Comparison of ENCODE assay signal across 13 cellular contexts in genomic region chr1:223175633-223176032, GRCh38. TPM values are rescaled to one million over a fixed set of nuclear protein-coding genes. Genes with fewer than 3 reads are reported as not detected.
DNase-seq lines count a peak whose midpoint lies in the region; ATAC-seq and TF ChIP-seq lines count a peak whose summit lies in the region.
"Had no signal": no experiment of that assay in that cellular context is flagged by ENCODE, and none has a peak within 500 bp of the region (broad histone marks: within the 10 kb centered on the region; RNA-seq: fewer than 3 reads in every experiment).

No MANE protein-coding gene starts in this region.

- H3K4me1 Mint-ChIP-seq in activated CD4-positive, alpha-beta memory T cell treated with anti-CD3 and anti-CD28 coated beads for 36 hours (ENCODE audit: low read depth) = peaks cover 2% of the 10 kb centered on the region
- no peaks in the 10 kb centered on the region for H3K4me1 Mint-ChIP-seq in activated CD4-positive, alpha-beta memory T cell treated with anti-CD3 and anti-CD28 coated beads, Interleukin-2, amount 10 ng/mL, durations not matched to agents 7 days and 5 days

- 48 to 74% methylated on average over 3 of the region's 3 CpGs for WGBS in gastroesophageal sphincter (ENCODE audit: low coverage in 1 of 2), 2 donors
- 66 to 83% (median 76%) methylated on average over 3 of the region's 3 CpGs for WGBS in stomach, 5 donors

- no peaks in the 10 kb centered on the region for H3K27me3 ChIP-seq in gastroesophageal sphincter
- no peaks in the 10 kb centered on the region for H3K27me3 ChIP-seq in stomach
- H3K27me3 ChIP-seq: SJCRH30, tibial artery had no signal

- no peak for TF ChIP-seq CTCF in gastroesophageal sphincter (IDR thresholded peaks at IDR 0.05)
- TF ChIP-seq CTCF in omental fat pad (IDR thresholded peaks at IDR 0.05) = no peak
- no peak for TF ChIP-seq CTCF in stomach (IDR thresholded peaks at IDR 0.05)

- no peaks in the 10 kb centered on the region for H3K36me3 Mint-ChIP-seq in activated CD4-positive, alpha-beta memory T cell treated with anti-CD3 and anti-CD28 coated beads for 36 hours
- no peaks in the 10 kb centered on the region for H3K36me3 Mint-ChIP-seq in activated CD4-positive, alpha-beta memory T cell treated with anti-CD3 and anti-CD28 coated beads, Interleukin-2, amount 10 ng/mL, durations not matched to agents 7 days and 5 days (ENCODE audit: low read depth)

- no peak overlapping the region for H3K4me3 Mint-ChIP-seq in activated CD4-positive, alpha-beta memory T cell treated with anti-CD3 and anti-CD28 coated beads for 36 hours
- no peak overlapping the region for H3K4me3 Mint-ChIP-seq in activated CD4-positive, alpha-beta memory T cell treated with anti-CD3 and anti-CD28 coated beads, Interleukin-2, amount 10 ng/mL, durations not matched to agents 7 days and 5 days

- DNase-seq in Ammon's horn (ENCODE audit: low spot score) = peak; percentile 51
- peak; percentile 89 for DNase-seq in NOMO-1 treated with DMSO at 0.1 percent for 48 hours (lab: John Stamatoyannopoulos, UW; ENCODE audit: unreplicated experiment)
- no peak for DNase-seq in omental fat pad (ENCODE audit: low spot score)
- DNase-seq in COLO829 (ENCODE audit: low spot score) = no peak
- DNase-seq in activated CD4-positive, alpha-beta memory T cell treated with anti-CD3 and anti-CD28 coated beads for 36 hours = no peak
- DNase-seq in stomach = no peak
- no peak for DNase-seq in activated CD4-positive, alpha-beta memory T cell treated with anti-CD3 and anti-CD28 coated beads, Interleukin-2, amount 10 ng/mL, durations not matched to agents 7 days and 5 days
- DNase-seq: GDM1 had no signal

- POLR2A ChIA-PET in activated CD4-positive, alpha-beta memory T cell treated with anti-CD3 and anti-CD28 coated beads for 36 hours (lab: Charles Lee) = no interaction called here
- POLR2A ChIA-PET in activated CD4-positive, alpha-beta memory T cell treated with anti-CD3 and anti-CD28 coated beads, Interleukin-2, amount 10 ng/mL, durations not matched to agents 7 days and 5 days (lab: Charles Lee) = no interaction called here

- H3K4me1 ChIP-seq in gastroesophageal sphincter (peaks cover 0 to 4% (median 0%) of the 10 kb centered on the region in 3 donors), stomach (peaks cover 6 to 30% (median 11%) of the 10 kb centered on the region in 4 donors)
- H3K4me1 ChIP-seq: parathyroid adenoma, SJCRH30 had no signal

- H3K27me3 Mint-ChIP-seq in activated CD4-positive, alpha-beta memory T cell treated with anti-CD3 and anti-CD28 coated beads for 36 hours = peaks cover 3% of the 10 kb centered on the region
- H3K27me3 Mint-ChIP-seq in activated CD4-positive, alpha-beta memory T cell treated with anti-CD3 and anti-CD28 coated beads, Interleukin-2, amount 10 ng/mL, durations not matched to agents 7 days and 5 days = peaks cover 7% of the 10 kb centered on the region

- peak; percentile 66 for ATAC-seq in gastroesophageal sphincter
- peak; percentile 59 for ATAC-seq in omental fat pad (ENCODE audit: low FRiP score)

- H3K36me3 ChIP-seq in gastroesophageal sphincter (no peaks in the 10 kb centered on the region), stomach (no peaks in the 10 kb centered on the region)
- H3K36me3 ChIP-seq: SJCRH30, tibial artery had no signal

- intact Hi-C loops in activated CD4-positive, alpha-beta memory T cell treated with anti-CD3 and anti-CD28 coated beads for 36 hours (cut with micrococcal nuclease) = no loop called here
- intact Hi-C loops in stomach (cut with DNase I; ENCODE audit: low total_unique reads) = no loop called here

- H3K9me3 ChIP-seq in gastroesophageal sphincter (no peaks in the 10 kb centered on the region), stomach (no peaks in the 10 kb centered on the region)
- H3K9me3 ChIP-seq: Caco-2, tibial artery had no signal

- CTCF ChIA-PET in activated CD4-positive, alpha-beta memory T cell treated with anti-CD3 and anti-CD28 coated beads for 36 hours (lab: Charles Lee) = interaction anchor here (1.3 kb wide), 1 partner anchor 453 kb away, joined by 4 read pairs; no protein-coding TSS in a partner anchor
- CTCF ChIA-PET in activated CD4-positive, alpha-beta memory T cell treated with anti-CD3 and anti-CD28 coated beads, Interleukin-2, amount 10 ng/mL, durations not matched to agents 7 days and 5 days (lab: Charles Lee) = no interaction called here

- TF ChIP-seq EP300 in gastroesophageal sphincter (IDR thresholded peaks at IDR 0.05) (no peak), stomach (IDR thresholded peaks at IDR 0.05) (no peak)

- H3K9me3 Mint-ChIP-seq in activated CD4-positive, alpha-beta memory T cell treated with anti-CD3 and anti-CD28 coated beads for 36 hours = peaks cover 3% of the 10 kb centered on the region
- H3K9me3 Mint-ChIP-seq in activated CD4-positive, alpha-beta memory T cell treated with anti-CD3 and anti-CD28 coated beads, Interleukin-2, amount 10 ng/mL, durations not matched to agents 7 days and 5 days = no peaks in the 10 kb centered on the region

- H3K27ac ChIP-seq in gastroesophageal sphincter = peak overlapping the region in 1 of 4 donors; percentile 29
- H3K27ac ChIP-seq in stomach = peak overlapping the region in 2 of 5 donors; percentile 29 to 55
- H3K27ac ChIP-seq: parathyroid adenoma, SJCRH30, tibial artery had no signal

- H3K4me3 ChIP-seq in gastroesophageal sphincter (no peak overlapping the region), stomach (no peak overlapping the region)
- H3K4me3 ChIP-seq: SJCRH30, tibial artery had no signal

- TF ChIP-seq POLR2A in gastroesophageal sphincter (IDR thresholded peaks at IDR 0.05) (no peak), stomach (IDR thresholded peaks at IDR 0.05) (no peak)

- H3K27ac Mint-ChIP-seq in activated CD4-positive, alpha-beta memory T cell treated with anti-CD3 and anti-CD28 coated beads for 36 hours = no peak overlapping the region
- H3K27ac Mint-ChIP-seq in activated CD4-positive, alpha-beta memory T cell treated with anti-CD3 and anti-CD28 coated beads, Interleukin-2, amount 10 ng/mL, durations not matched to agents 7 days and 5 days = no peak overlapping the region

RNA-seq across cellular contexts. Expression of gene TLR5, which starts 32.6 kb away (rescaled TPM):
- total RNA-seq in gastroesophageal sphincter = 10 to 100 TPM in 1 of 4 donors, 1 to 10 TPM in 3; 3.5 to 15.1 (median 6.0) TPM
- 10 to 100 TPM in 1 of 4 donors, 1 to 10 TPM in 3; 7.0 to 12.6 (median 10.0) TPM for total RNA-seq in omental fat pad
- under 1 TPM; 0.29 to 0.48 TPM for total RNA-seq in activated CD4-positive, alpha-beta memory T cell treated with anti-CD3 and anti-CD28 coated beads for 36 hours
- 10 to 100 TPM in 1 of 5 donors, 1 to 10 TPM in 2, under 1 TPM in 1, not detected in 1; 0.58 to 25.9 (median 5.6) TPM for total RNA-seq in stomach
- 1 to 10 TPM in 2 of 3 donors, under 1 TPM in 1; 0.46 to 5.4 (median 1.2) TPM for polyA plus RNA-seq in stomach
- total RNA-seq in activated CD4-positive, alpha-beta memory T cell treated with anti-CD3 and anti-CD28 coated beads, Interleukin-2, amount 10 ng/mL, durations not matched to agents 7 days and 5 days = under 1 TPM; 0.15 to 0.23 TPM

Comparison
In these comparisons a context has a peak if more than half of its experiments do, and no peak if none do; other contexts are left out.
1. DNase-seq: peak in Ammon's horn (single experiment) and NOMO-1 treated with DMSO at 0.1 percent for 48 hours (single experiment); none in omental fat pad (single experiment), COLO829 (single experiment), activated CD4-positive, alpha-beta memory T cell treated with anti-CD3 and anti-CD28 coated beads for 36 hours (single experiment), stomach (single experiment) and activated CD4-positive, alpha-beta memory T cell treated with anti-CD3 and anti-CD28 coated beads, Interleukin-2, amount 10 ng/mL, durations not matched to agents 7 days and 5 days (single experiment).